In genomic region chr22:15651954-15652353, GRCh38 we compare ENCODE assay signal across 14 cellular contexts. TPM values are rescaled to one million over a fixed set of nuclear protein-coding genes. Genes with fewer than 3 reads are reported as not detected.
"Had no signal": no experiment of that assay in that cellular context is flagged by ENCODE, and none has a peak within 500 bp of the region (broad histone marks: within the 10 kb centered on the region; RNA-seq: fewer than 3 reads in every experiment).

No MANE protein-coding gene starts in this region.

RNA-seq across cellular contexts. Expression of gene POTEH, which starts 37.9 kb away (rescaled TPM):
- total RNA-seq: activated B cell treated with CpG ODN at 0.5 μM for 24 hours; activated CD4-positive, alpha-beta memory T cell treated with anti-CD3 and anti-CD28 coated beads for 36 hours; activated CD4-positive, alpha-beta memory T cell treated with anti-CD3 and anti-CD28 coated beads, Interleukin-2, amount 10 ng/mL, durations not matched to agents 7 days and 5 days; activated CD4-positive, alpha-beta T cell treated with anti-CD3 and anti-CD28 coated beads for 36 hours; activated CD4-positive, alpha-beta T cell treated with anti-CD3 and anti-CD28 coated beads, Interleukin-2, amount 10 ng/mL, durations not matched to agents 24 days and 14 days; activated CD4-positive, alpha-beta T cell treated with anti-CD3 and anti-CD28 coated beads, Interleukin-2, amount 10 ng/mL, durations not matched to agents 7 days and 5 days; activated CD8-positive, alpha-beta memory T cell treated with anti-CD3 and anti-CD28 coated beads for 36 hours; activated CD8-positive, alpha-beta memory T cell treated with anti-CD3 and anti-CD28 coated beads, Interleukin-2, amount 10 ng/mL, durations not matched to agents 7 days and 5 days; activated CD8-positive, alpha-beta T cell treated with anti-CD3 and anti-CD28 coated beads for 36 hours; activated CD8-positive, alpha-beta T cell treated with anti-CD3 and anti-CD28 coated beads, Interleukin-2, amount 10 ng/mL, durations not matched to agents 7 days and 5 days; T-helper 1 cell treated with Interleukin-12 subunit alpha and Interleukin-12 subunit beta and Interleukin-4 antibody, amounts not matched to agents 30 ng/mL and 1 ng/mL, for 36 hours; T-helper 17 cell; T-helper 2 cell treated with Interferon-gamma antibody and Interleukin-4, amounts not matched to agents 100 ng/mL and 5 ng/mL, for 36 hours; WTC11 had no signal
